Comparison of ENCODE assay signal across 12 cellular contexts in the genomic region with DNA sequence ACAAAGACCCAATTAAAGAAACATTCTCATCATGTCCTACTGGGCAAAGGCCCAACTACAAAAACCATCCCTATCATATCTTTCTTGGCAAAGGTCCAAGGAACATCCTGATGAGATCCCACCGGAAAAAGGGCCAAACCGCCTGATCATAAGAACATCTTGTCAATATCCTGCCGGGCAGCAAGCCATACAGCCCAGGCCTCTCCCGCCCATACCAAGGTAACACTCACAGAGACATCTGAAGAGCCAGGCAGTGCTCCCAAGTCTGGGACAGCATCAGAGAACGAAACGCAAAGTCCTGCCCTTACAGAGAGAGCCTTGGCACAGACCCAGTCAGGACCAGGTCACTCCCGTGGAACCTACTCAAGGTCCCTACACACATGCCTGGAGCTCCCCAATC. TPM values are rescaled to one million over a fixed set of nuclear protein-coding genes. Genes with fewer than 3 reads are reported as not detected.
DNase-seq lines count a peak whose midpoint lies in the region; TF ChIP-seq lines count a peak whose summit lies in the region.
"Had no signal": no experiment of that assay in that cellular context is flagged by ENCODE, and none has a peak within 500 bp of the region (broad histone marks: within the 10 kb centered on the region; RNA-seq: fewer than 3 reads in every experiment).

No MANE protein-coding gene starts in this region.

- H3K36me3 Mint-ChIP-seq in CD8-positive, alpha-beta memory T cell: peaks cover 2 to 31% (median 17%) of the 10 kb centered on the region in 3 donors
- H3K36me3 Mint-ChIP-seq in glutamatergic neuron (ENCODE audit: unreplicated experiment): no peaks in the 10 kb centered on the region

- TF ChIP-seq POLR2A in ovary (IDR thresholded peaks at IDR 0.05) (no peak), tibial nerve (IDR thresholded peaks at IDR 0.05) (no peak)

- WGBS in ovary, 3 donors: 20 to 34% (median 30%) methylated on average over 7 of the region's 7 CpGs
- 77 to 86% methylated on average over 7 of the region's 7 CpGs for WGBS in tibial nerve, 2 donors

- H3K4me3 Mint-ChIP-seq in CD8-positive, alpha-beta memory T cell: peak overlapping the region; percentile 43 to 88 (median 59)
- peak overlapping the region; percentile 60 for H3K4me3 Mint-ChIP-seq in glutamatergic neuron (ENCODE audit: unreplicated experiment)
- H3K4me3 Mint-ChIP-seq: dendritic cell treated with granulocyte-macrophage colony-stimulating factor and Interleukin-4, amounts not matched to agents 40 ng/mL and 50 ng/mL, for 4 days; T-helper 17 cell had no signal

- peaks cover 16 to 19% (median 18%) of the 10 kb centered on the region in 3 donors for H3K4me1 Mint-ChIP-seq in CD8-positive, alpha-beta memory T cell
- H3K4me1 Mint-ChIP-seq in glutamatergic neuron (ENCODE audit: low read depth, unreplicated experiment): peaks cover 7% of the 10 kb centered on the region

- peaks cover 0 to 24% (median 8%) of the 10 kb centered on the region in 5 donors for H3K9me3 Mint-ChIP-seq in CD8-positive, alpha-beta memory T cell
- peaks cover 14% of the 10 kb centered on the region for H3K9me3 Mint-ChIP-seq in glutamatergic neuron (ENCODE audit: unreplicated experiment)

- H3K4me1 ChIP-seq in CD8-positive, alpha-beta memory T cell (ENCODE audit: insufficient read depth, low read length): peaks cover 13% of the 10 kb centered on the region
- H3K4me1 ChIP-seq in ovary (ENCODE audit: insufficient read depth) (peaks cover 6% of the 10 kb centered on the region), SJCRH30 (no peaks in the 10 kb centered on the region), tibial nerve (peaks cover 0 to 16% (median 7%) of the 10 kb centered on the region in 4 donors)
- H3K4me1 ChIP-seq: HAP-1 had no signal

- intact Hi-C loops in ovary (cut with DNase I): loop anchor here in 1 of 4 donors (10.0 kb wide), 1 partner anchor 325 kb away; a partner anchor contains a TSS

- H3K4me3 ChIP-seq in CD8-positive, alpha-beta memory T cell (ENCODE audit: low read length): no peak overlapping the region
- H3K4me3 ChIP-seq in ovary (no peak overlapping the region), SJCRH30 (no peak overlapping the region), tibial nerve (no peak overlapping the region)
- H3K4me3 ChIP-seq: HAP-1 had no signal

- no peak for TF ChIP-seq EP300 in ovary (IDR thresholded peaks at IDR 0.05)
- no peak for TF ChIP-seq EP300 in tibial nerve (IDR thresholded peaks at IDR 0.05)

- POLR2A ChIA-PET in CD8-positive, alpha-beta memory T cell (lab: Charles Lee): no interaction called here

- peaks cover 5% of the 10 kb centered on the region for H3K9me3 ChIP-seq in CD8-positive, alpha-beta memory T cell (ENCODE audit: low read length)
- H3K9me3 ChIP-seq in ovary: no peaks in the 10 kb centered on the region
- H3K9me3 ChIP-seq in SJCRH30 (replicated peaks): no peaks in the 10 kb centered on the region
- H3K9me3 ChIP-seq in tibial nerve: peaks cover 0 to 8% (median 0%) of the 10 kb centered on the region in 4 donors

- DNase-seq in CD8-positive, alpha-beta memory T cell: no peak
- DNase-seq in RPMI7951 (ENCODE audit: low read depth): peak; percentile 17
- DNase-seq in glutamatergic neuron: no peak
- DNase-seq in ovary: peak; percentile 52 to 89 (median 71)
- no peak for DNase-seq in SJCRH30
- no peak for DNase-seq in tibial nerve (ENCODE audit: low spot score in 2 of 2)
- no peak for DNase-seq in T1000 (lab: John Stamatoyannopoulos, UW)
- DNase-seq: activated CD8-positive, alpha-beta memory T cell treated with anti-CD3 and anti-CD28 coated beads for 24 hours; NCI-H2227 treated with DMSO at 0.1 percent for 48 hours; T-helper 17 cell had no signal

- H3K27ac Mint-ChIP-seq in CD8-positive, alpha-beta memory T cell: peak overlapping the region in 2 of 8 donors; percentile 5 to 28
- peak overlapping the region; percentile 72 for H3K27ac Mint-ChIP-seq in glutamatergic neuron (ENCODE audit: unreplicated experiment)

- H3K27me3 Mint-ChIP-seq in CD8-positive, alpha-beta memory T cell: no peaks in the 10 kb centered on the region
- peaks cover 3% of the 10 kb centered on the region for H3K27me3 Mint-ChIP-seq in glutamatergic neuron (ENCODE audit: unreplicated experiment)
- H3K27me3 Mint-ChIP-seq: dendritic cell treated with granulocyte-macrophage colony-stimulating factor and Interleukin-4, amounts not matched to agents 40 ng/mL and 50 ng/mL, for 4 days; T-helper 17 cell had no signal

- no peak for TF ChIP-seq CTCF in glutamatergic neuron (IDR thresholded peaks at IDR 0.05; ENCODE audit: partially characterized antibody, unreplicated experiment)
- no peak for TF ChIP-seq CTCF in ovary (IDR thresholded peaks at IDR 0.05)
- no peak for TF ChIP-seq CTCF in tibial nerve (IDR thresholded peaks at IDR 0.05)

- H3K27me3 ChIP-seq in CD8-positive, alpha-beta memory T cell (ENCODE audit: insufficient read depth, low read length, poor library complexity, severe bottlenecking): no peaks in the 10 kb centered on the region
- no peaks in the 10 kb centered on the region for H3K27me3 ChIP-seq in ovary
- H3K27me3 ChIP-seq in SJCRH30: no peaks in the 10 kb centered on the region
- no peaks in the 10 kb centered on the region for H3K27me3 ChIP-seq in tibial nerve

- CTCF ChIA-PET in CD8-positive, alpha-beta memory T cell (lab: Charles Lee): interaction anchor here (2.6 kb wide), 1 partner anchor 94 kb away, joined by 7 read pairs; no protein-coding TSS in a partner anchor

- no peaks in the 10 kb centered on the region for H3K36me3 ChIP-seq in CD8-positive, alpha-beta memory T cell (ENCODE audit: insufficient read depth, low read length)
- H3K36me3 ChIP-seq in ovary: no peaks in the 10 kb centered on the region
- H3K36me3 ChIP-seq in SJCRH30: peaks cover 12% of the 10 kb centered on the region
- no peaks in the 10 kb centered on the region for H3K36me3 ChIP-seq in tibial nerve

- no peak overlapping the region for H3K27ac ChIP-seq in CD8-positive, alpha-beta memory T cell (ENCODE audit: low read depth, low read length)
- H3K27ac ChIP-seq in ovary (no peak overlapping the region), SJCRH30 (no peak overlapping the region), tibial nerve (peak overlapping the region in 1 of 4 donors; percentile 82)

RNA-seq across cellular contexts. Expression of a gene that starts 18.5 kb away (rescaled TPM):
- total RNA-seq in CD8-positive, alpha-beta memory T cell: 10 to 100 TPM; 17.5 to 18.6 TPM
- polyA plus RNA-seq in CD8-positive, alpha-beta memory T cell: 43.9 TPM
- total RNA-seq in RPMI7951 (2014; rRNA removed; shearing (Covaris generic)): 7.8 and 9.4 TPM in 2 replicates
- total RNA-seq in glutamatergic neuron (ENCODE audit: unreplicated experiment) (13.3 TPM), ovary (100 to 1,000 TPM in 5 of 7 donors, 10 to 100 TPM in 2; 52.0 to 365 (median 150) TPM), tibial nerve (10 to 100 TPM; 27.3 to 46.8 (median 32.9) TPM)
- polyA plus RNA-seq in ovary: 10 to 100 TPM; 23.7 to 24.6 TPM
- 13.4 and 20.5 TPM in 2 replicates for total RNA-seq in SJCRH30 (2014; rRNA removed; shearing (Covaris generic))

RNA-seq across cellular contexts. Expression of a gene that starts 51.9 kb away (rescaled TPM):
- 1 to 10 TPM; 5.6 to 6.6 TPM for total RNA-seq in CD8-positive, alpha-beta memory T cell
- 4.7 TPM for polyA plus RNA-seq in CD8-positive, alpha-beta memory T cell
- 4.7 and 4.9 TPM in 2 replicates for total RNA-seq in RPMI7951 (2014; rRNA removed; shearing (Covaris generic))
- total RNA-seq in glutamatergic neuron (ENCODE audit: unreplicated experiment) (5.2 TPM), ovary (1 to 10 TPM; 2.0 to 6.0 (median 3.2) TPM), tibial nerve (1 to 10 TPM; 2.5 to 4.9 (median 3.8) TPM)
- 1 to 10 TPM; 1.9 to 2.1 TPM for polyA plus RNA-seq in ovary
- 7.3 and 9.2 TPM in 2 replicates for total RNA-seq in SJCRH30 (2014; rRNA removed; shearing (Covaris generic))

Comparison
In these comparisons a context has a peak if more than half of its experiments do, and no peak if none do; other contexts are left out.
1. DNase-seq: peak in RPMI7951 (single experiment) and ovary (5 of 5); none in CD8-positive, alpha-beta memory T cell (0 of 5), glutamatergic neuron (single experiment), SJCRH30 (0 of 2), tibial nerve (0 of 2) and T1000 (single experiment).